In genomic region chr1:145879775-145880174, GRCh38 we compare ENCODE assay signal across 1 cellular context.
TF ChIP-seq lines count a peak whose summit lies in the region.

No MANE protein-coding gene starts in this region.

TF ChIP-seq in WTC11, 78 proteins besides CTCF, POLR2A, EP300 and RAD21 (continued from another document):
- TF ChIP-seq ERG (CRISPR knock-in tag; IDR thresholded peaks at IDR 0.05) (no peak), GABPB1 (CRISPR knock-in tag; IDR thresholded peaks at IDR 0.05) (no peak), KAT7 (CRISPR knock-in tag; IDR thresholded peaks at IDR 0.05; ENCODE audit: borderline replicate concordance) (no peak), JUN (CRISPR knock-in tag; IDR thresholded peaks at IDR 0.05) (no peak)
